In genomic region chr1:226722901-226723639, GRCh38 we compare ENCODE assay signal across 7 cellular contexts. TPM values are rescaled to one million over a fixed set of nuclear protein-coding genes. Genes with fewer than 3 reads are reported as not detected.
A peak's percentile ranks its signal among the peaks of the same experiment; 100 is the strongest.
DNase-seq lines count a peak whose midpoint lies in the region; ATAC-seq, FAIRE-seq and TF ChIP-seq lines count a peak whose summit lies in the region.

No MANE protein-coding gene starts in this region.

- TF ChIP-seq CTCF in body of pancreas (IDR thresholded peaks at IDR 0.05) (no peak), parathyroid adenoma (IDR thresholded peaks at IDR 0.05) (no peak)

- DNase-seq in DMS153 (lab: John Stamatoyannopoulos, UW): peak; percentile 60
- DNase-seq in body of pancreas: no peak
- DNase-seq in stimulated activated CD4-positive, alpha-beta T cell treated with anti-CD3 and anti-CD28 coated beads, Interleukin-2, amount 100 ng/mL, for 24 hours: no peak
- DNase-seq in GM12891 (ENCODE audit: insufficient read length, low spot score): no peak

- FAIRE-seq in GM12891 (lab: Jason Lieb, UNC): no peak

- no peak overlapping the region for H2AFZ ChIP-seq in parathyroid adenoma

- H3K79me2 ChIP-seq in parathyroid adenoma: peaks cover 5% of the 10 kb centered on the region

- H3K4me1 ChIP-seq in HUES6 (ENCODE audit: control insufficient read depth, insufficient read depth, low read length) (peaks cover 41% of the 10 kb centered on the region), body of pancreas (peaks cover 30% of the 10 kb centered on the region), parathyroid adenoma (no peaks in the 10 kb centered on the region)

- H3K27ac ChIP-seq in HUES6 (ENCODE audit: low read depth, low read length): no peak overlapping the region
- H3K27ac ChIP-seq in body of pancreas: peak overlapping the region; percentile 3 to 37 (median 28)
- no peak overlapping the region for H3K27ac ChIP-seq in parathyroid adenoma

- peak overlapping the region; percentile 35; the same call in 1 of the 2 replicates for H3K4me3 ChIP-seq in HUES6 (ENCODE audit: low read depth, low read length)
- H3K4me3 ChIP-seq in body of pancreas: no peak overlapping the region
- H3K4me3 ChIP-seq in parathyroid adenoma (ENCODE audit: low read depth, low read length): no peak overlapping the region

- intact Hi-C loops in body of pancreas (cut with DNase I): no loop called here

- H3K9ac ChIP-seq in HUES6 (ENCODE audit: low read length) (no peak overlapping the region), parathyroid adenoma (no peak overlapping the region)

- H3K27me3 ChIP-seq in HUES6 (ENCODE audit: control insufficient read depth, insufficient read depth, low read length) (no peaks in the 10 kb centered on the region), body of pancreas (no peaks in the 10 kb centered on the region), parathyroid adenoma (ENCODE audit: control insufficient read depth, insufficient read depth, low read length) (no peaks in the 10 kb centered on the region)

- WGBS in body of pancreas, 2 donors: 61 to 67% methylated on average over 11 to 14 of the region's 14 CpGs

- no peaks in the 10 kb centered on the region for H3K9me3 ChIP-seq in HUES6 (ENCODE audit: control insufficient read depth, insufficient read depth, low read depth, low read length)
- H3K9me3 ChIP-seq in body of pancreas: no peaks in the 10 kb centered on the region
- no peaks in the 10 kb centered on the region for H3K9me3 ChIP-seq in parathyroid adenoma (ENCODE audit: control insufficient read depth, low read length)

- H3K4me2 ChIP-seq in parathyroid adenoma (ENCODE audit: low read length): peak overlapping the region; percentile 18

- TF ChIP-seq POLR2A in body of pancreas (IDR thresholded peaks at IDR 0.05) (no peak), GM12891 (IDR thresholded peaks at IDR 0.05; ENCODE audit: low read depth, low read length) (no peak)

- H3K36me3 ChIP-seq in HUES6 (ENCODE audit: control insufficient read depth, insufficient read depth, low read length) (no peaks in the 10 kb centered on the region), body of pancreas (replicated peaks in 1 of 2; ENCODE audit: insufficient read depth in 1 of 2, low read depth in 2 of 2) (no peaks in the 10 kb centered on the region), parathyroid adenoma (ENCODE audit: control insufficient read depth, insufficient read depth, low read length) (no peaks in the 10 kb centered on the region)

- peak; percentile 12 for ATAC-seq in body of pancreas
- ATAC-seq in GM19397 (IDR thresholded peaks at IDR 0.05; ENCODE audit: unreplicated experiment): no peak

TF ChIP-seq in GM12891, 5 proteins besides CTCF, POLR2A, EP300 and RAD21:
- no peak for TF ChIP-seq PAX5 (IDR thresholded peaks at IDR 0.05; ENCODE audit: insufficient read depth, low read length, severe bottlenecking)
- TF ChIP-seq POU2F2 (IDR thresholded peaks at IDR 0.05; ENCODE audit: low read depth, low read length): no peak
- TF ChIP-seq POLR2AphosphoS5 (IDR thresholded peaks at IDR 0.05; ENCODE audit: low read depth, low read length): no peak
- no peak for TF ChIP-seq TAF1 (IDR thresholded peaks at IDR 0.05; ENCODE audit: low read depth, low read length)
- TF ChIP-seq SPI1 (IDR thresholded peaks at IDR 0.05; ENCODE audit: low read depth, low read length): no peak

RNA-seq across cellular contexts. Expression of gene ITPKB, which starts 16.0 kb away (rescaled TPM):
- total RNA-seq in body of pancreas: 10 to 100 TPM; 13.0 to 21.1 TPM
- 15.8 TPM for polyA plus RNA-seq in GM12891 (2012; ENCODE audit: low read depth, missing spikeins)

Comparison
In these comparisons a context has a peak if more than half of its experiments do, and no peak if none do; other contexts are left out.
1. H3K27ac ChIP-seq: peak in body of pancreas (4 of 4); none in HUES6 (single experiment) and parathyroid adenoma (single experiment).